Comparison of ENCODE assay signal across 8 cellular contexts in genomic region chr7:149713731-149714068, GRCh38. TPM values are rescaled to one million over a fixed set of nuclear protein-coding genes. Genes with fewer than 3 reads are reported as not detected.
DNase-seq lines count a peak whose midpoint lies in the region; ATAC-seq, FAIRE-seq and TF ChIP-seq lines count a peak whose summit lies in the region.

No MANE protein-coding gene starts in this region.

- peak overlapping the region; percentile 22 for H3K27ac Mint-ChIP-seq in activated T-cell treated with anti-CD3 and anti-CD28 coated beads, Interleukin-2, amount 50 U/mL, for 24 hours

- no peaks in the 10 kb centered on the region for H3K27me3 ChIP-seq in GM12878 (replicated peaks in 1 of 2; ENCODE audit: control insufficient read depth in 2 of 2, insufficient read depth in 2 of 2, low read length in 1 of 2)
- no peaks in the 10 kb centered on the region for H3K27me3 ChIP-seq in mesendoderm (ENCODE audit: insufficient read depth, low read length, poor library complexity)
- H3K27me3 ChIP-seq in suprapubic skin, result no peaks in the 10 kb centered on the region

- CTCF ChIA-PET in GM12878 (lab: Yijun Ruan, JAX), result interaction anchor here (2.9 kb wide), 1 partner anchor 28 kb away, joined by 10 read pairs; no protein-coding TSS in a partner anchor

- no peak overlapping the region for H2BK120ac ChIP-seq in mesendoderm (ENCODE audit: low read depth, low read length)

- ATAC-seq in GM12878, result no peak
- no peak for ATAC-seq in HG03354 (IDR thresholded peaks at IDR 0.05; ENCODE audit: poor library complexity, severe bottlenecking, unreplicated experiment)

- H3K23ac ChIP-seq in mesendoderm (ENCODE audit: low read length), result peak overlapping the region; percentile 94

- peaks cover 24% of the 10 kb centered on the region for H3K4me1 Mint-ChIP-seq in activated T-cell treated with anti-CD3 and anti-CD28 coated beads, Interleukin-2, amount 50 U/mL, for 24 hours (ENCODE audit: low read depth)

- H3K4me3 ChIP-seq in GM12878 (no peak overlapping the region), mesendoderm (ENCODE audit: low read length) (no peak overlapping the region), suprapubic skin (peak overlapping the region; percentile 63)

- H3K56ac ChIP-seq in mesendoderm (ENCODE audit: low read length), result peak overlapping the region; percentile 81

- H3K27me3 Mint-ChIP-seq in activated T-cell treated with anti-CD3 and anti-CD28 coated beads, Interleukin-2, amount 50 U/mL, for 24 hours, result no peaks in the 10 kb centered on the region

- H3K18ac ChIP-seq in mesendoderm (ENCODE audit: low read length), result no peak overlapping the region

- no peak overlapping the region for H2AK5ac ChIP-seq in mesendoderm (ENCODE audit: low read length)

- H3K9me3 ChIP-seq in GM12878 (replicated peaks; ENCODE audit: control insufficient read depth, insufficient read depth, low read length), result peaks cover 2% of the 10 kb centered on the region
- H3K9me3 ChIP-seq in suprapubic skin, result no peaks in the 10 kb centered on the region

- TF ChIP-seq CTCF in GM12878 (IDR thresholded peaks at IDR 0.05 in 2 of 3, conservative IDR thresholded peaks at IDR 0.05 in 1 of 3; ENCODE audit: control insufficient read depth in 2 of 3, extremely low read depth in 1 of 3, insufficient read depth in 1 of 3, low read depth in 3 of 3, low read length in 3 of 3) (no peak), suprapubic skin (IDR thresholded peaks at IDR 0.05) (no peak)

- H3K9me3 Mint-ChIP-seq in activated T-cell treated with anti-CD3 and anti-CD28 coated beads, Interleukin-2, amount 50 U/mL, for 24 hours, result peaks cover 20% of the 10 kb centered on the region

- no TSS peak for BruUV-seq in GM12878 (replicated peaks; lab: Mats Ljungman, UMichigan)

- RAD21 ChIA-PET in GM12878 (lab: Charles Lee; ENCODE audit: unreplicated experiment), result no interaction called here

- TF ChIP-seq EP300 in GM12878 (IDR thresholded peaks at IDR 0.05; ENCODE audit: borderline replicate concordance in 1 of 2, control insufficient read depth in 1 of 2, low read depth in 2 of 2, low read length in 2 of 2) (no peak), suprapubic skin (IDR thresholded peaks at IDR 0.05) (no peak)

- H2BK5ac ChIP-seq in mesendoderm (ENCODE audit: low read length), result no peak overlapping the region

- H3K4ac ChIP-seq in mesendoderm (ENCODE audit: low read depth, low read length), result no peak overlapping the region

- H3K4me1 ChIP-seq in GM12878 (ENCODE audit: control insufficient read depth, insufficient read depth, low read length) (peaks cover 9% of the 10 kb centered on the region), mesendoderm (ENCODE audit: control insufficient read depth, low read depth, low read length) (peaks cover 3% of the 10 kb centered on the region), suprapubic skin (peaks cover 30% of the 10 kb centered on the region)

- POLR2A ChIA-PET in GM12878 (lab: Charles Lee), result no interaction called here

- no peak overlapping the region for H2BK15ac ChIP-seq in mesendoderm (replicated peaks; ENCODE audit: low read depth)

- H4K8ac ChIP-seq in mesendoderm (ENCODE audit: low read depth, low read length), result no peak overlapping the region

- H3K27ac ChIP-seq in GM12878 (ENCODE audit: control insufficient read depth, insufficient read depth) (no peak overlapping the region), mesendoderm (ENCODE audit: low read depth, low read length) (no peak overlapping the region), suprapubic skin (no peak overlapping the region)

- TF ChIP-seq POLR2A in GM12878 (IDR thresholded peaks at IDR 0.05; ENCODE audit: low read depth, low read length) (no peak), suprapubic skin (IDR thresholded peaks at IDR 0.05) (no peak)

- SMC1A ChIA-PET in GM12878 (lab: Charles Lee; ENCODE audit: uncharacterized antibody, unreplicated experiment), result no interaction called here

- no peaks in the 10 kb centered on the region for H4K20me1 ChIP-seq in GM12878 (ENCODE audit: control insufficient read depth, insufficient read depth)

- H2AFZ ChIP-seq in GM12878 (ENCODE audit: control insufficient read depth, low read depth, low read length), result no peak overlapping the region

- intact Hi-C loops in GM12878 (cut with micrococcal nuclease; ENCODE audit: unreplicated experiment), result no loop called here

- H3K9ac ChIP-seq in GM12878 (ENCODE audit: control insufficient read depth, insufficient read depth, low read length) (no peak overlapping the region; the same call in 1 of the 2 replicates), mesendoderm (ENCODE audit: low read length) (peak overlapping the region; percentile 64)

- in situ Hi-C loops in GM12878 (cut with MboI), result no loop called here

- peaks cover 11% of the 10 kb centered on the region for H3K36me3 Mint-ChIP-seq in activated T-cell treated with anti-CD3 and anti-CD28 coated beads, Interleukin-2, amount 50 U/mL, for 24 hours (ENCODE audit: low read depth)

- peak overlapping the region; percentile 76 for H3K4me3 Mint-ChIP-seq in activated T-cell treated with anti-CD3 and anti-CD28 coated beads, Interleukin-2, amount 50 U/mL, for 24 hours

- DNase-seq in activated T-cell treated with anti-CD3 and anti-CD28 coated beads, Interleukin-2, amount 50 U/mL, for 24 hours, result no peak
- DNase-seq in activated T-cell treated with anti-CD3 and anti-CD28 coated beads for 4 hours (no peak), GM12878 (ENCODE audit: low read depth, low spot score) (no peak), mesendoderm (no peak), suprapubic skin (ENCODE audit: low spot score in 2 of 2) (peak in 1 of 2 donors; percentile 67), RKO (ENCODE audit: low spot score) (no peak)
- DNase-seq in activated effector memory CD4-positive, alpha-beta T cell treated with Interleukin-2 at 50 U/mL for 16 hours, result no peak

- FAIRE-seq in GM12878 (lab: Jason Lieb, UNC), result no peak

- H4K5ac ChIP-seq in mesendoderm (ENCODE audit: low read length), result no peak overlapping the region

- 92% methylated on average over 26 of the region's 26 CpGs for WGBS in GM12878 (ENCODE audit: insufficient coverage, insufficient replicate concordance, low lambda C conversion rate, missing lambda C conversion rate)
- WGBS in mesendoderm (ENCODE audit: extremely low coverage, insufficient coverage, low lambda C conversion rate), result no CpG with 5 or more reads among the region's 26 CpGs
- 64% methylated on average over 25 of the region's 26 CpGs for WGBS in suprapubic skin

- TF ChIP-seq RAD21 in GM12878 (IDR thresholded peaks at IDR 0.05; ENCODE audit: insufficient read depth, low read depth, low read length), result no peak

- H3K36me3 ChIP-seq in GM12878 (ENCODE audit: control insufficient read depth in 2 of 2, insufficient read depth in 2 of 2, low read length in 1 of 2) (no peaks in the 10 kb centered on the region), mesendoderm (ENCODE audit: control insufficient read depth, insufficient read depth, low read length) (no peaks in the 10 kb centered on the region), suprapubic skin (no peaks in the 10 kb centered on the region)

- H3K79me1 ChIP-seq in mesendoderm (ENCODE audit: low read length), result peaks cover 17% of the 10 kb centered on the region

- peaks cover 4% of the 10 kb centered on the region for H3K79me2 ChIP-seq in GM12878 (ENCODE audit: control insufficient read depth, insufficient read depth, low read length)
- no peaks in the 10 kb centered on the region for H3K79me2 ChIP-seq in mesendoderm (ENCODE audit: control insufficient read depth, insufficient read depth, low read length)

- H3K4me2 ChIP-seq in GM12878 (ENCODE audit: control insufficient read depth, insufficient read depth) (peak overlapping the region; percentile 92), mesendoderm (ENCODE audit: low read length) (no peak overlapping the region)

TF ChIP-seq in GM12878, 131 proteins besides CTCF, POLR2A, EP300 and RAD21 (continues in another document):
- TF ChIP-seq, protein P1, sequence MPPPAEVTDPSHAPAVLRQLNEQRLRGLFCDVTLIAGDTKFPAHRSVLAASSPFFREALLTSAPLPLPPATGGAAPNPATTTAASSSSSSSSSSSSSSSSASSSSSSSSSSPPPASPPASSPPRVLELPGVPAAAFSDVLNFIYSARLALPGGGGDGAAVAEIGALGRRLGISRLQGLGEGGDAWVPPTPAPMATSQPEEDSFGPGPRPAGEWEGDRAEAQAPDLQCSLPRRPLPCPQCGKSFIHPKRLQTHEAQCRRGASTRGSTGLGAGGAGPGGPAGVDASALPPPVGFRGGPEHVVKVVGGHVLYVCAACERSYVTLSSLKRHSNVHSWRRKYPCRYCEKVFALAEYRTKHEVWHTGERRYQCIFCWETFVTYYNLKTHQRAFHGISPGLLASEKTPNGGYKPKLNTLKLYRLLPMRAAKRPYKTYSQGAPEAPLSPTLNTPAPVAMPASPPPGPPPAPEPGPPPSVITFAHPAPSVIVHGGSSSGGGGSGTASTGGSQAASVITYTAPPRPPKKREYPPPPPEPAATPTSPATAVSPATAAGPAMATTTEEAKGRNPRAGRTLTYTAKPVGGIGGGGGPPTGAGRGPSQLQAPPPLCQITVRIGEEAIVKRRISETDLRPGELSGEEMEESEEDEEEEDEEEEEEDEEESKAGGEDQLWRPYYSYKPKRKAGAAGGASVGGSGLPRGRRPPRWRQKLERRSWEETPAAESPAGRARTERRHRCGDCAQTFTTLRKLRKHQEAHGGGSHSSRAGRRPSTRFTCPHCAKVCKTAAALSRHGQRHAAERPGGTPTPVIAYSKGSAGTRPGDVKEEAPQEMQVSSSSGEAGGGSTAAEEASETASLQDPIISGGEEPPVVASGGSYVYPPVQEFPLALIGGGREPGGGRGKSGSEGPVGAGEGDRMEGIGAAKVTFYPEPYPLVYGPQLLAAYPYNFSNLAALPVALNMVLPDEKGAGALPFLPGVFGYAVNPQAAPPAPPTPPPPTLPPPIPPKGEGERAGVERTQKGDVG (CRISPR knock-in tag; IDR thresholded peaks at IDR 0.05), result no peak

RNA-seq across cellular contexts. Expression of gene ZNF467, which starts 59.7 kb away (rescaled TPM):
- total RNA-seq in GM12878 (2013; cell fraction: nucleolus; rRNA removed), result 0.77 and 0.93 TPM in 2 replicates
- total RNA-seq in GM12878 (2014; rRNA removed) (not detected in 2 replicates), GM12878 (2014; rRNA removed; fragmentation: Illumina TruSeq; extraction: Trizol) (not detected in 2 replicates), GM12878 (2021) (not detected in 2 replicates), suprapubic skin (10 to 100 TPM in 1 of 4 donors, 1 to 10 TPM in 3; 2.9 to 10.8 (median 4.6) TPM)
- polyA plus RNA-seq in GM12878 (2011; ENCODE audit: low read depth), result not detected
- polyA plus RNA-seq in GM12878 (2011; rRNA removed) (not detected in 2 replicates), GM12878 (2014; fragmentation: Illumina TruSeq; extraction: Trizol) (not detected in 2 replicates), GM12878 (2014; fragmentation: Nextera tagmentation; extraction: Ambion mirVana) (not detected), GM12878 (2014; rRNA removed) (0.04 TPM in 1 of 2 replicates, not detected in the other), GM12878 (2016; fragmentation: Nextera tagmentation; extraction: Ambion mirVana) (not detected)
- polyA plus RNA-seq in GM12878 (2011; cell fraction: cytosol; rRNA removed), result 0.07 TPM in 1 of 2 replicates, not detected in the other
- polyA plus RNA-seq in GM12878 (2011; cell fraction: nucleus; rRNA removed), result 0.35 and 0.45 TPM in 2 replicates
- polyA plus RNA-seq in GM12878 (2012), result 0.19 and 0.34 TPM in 2 replicates
- polyA minus RNA-seq in GM12878 (2011; rRNA and poly(A)+ RNA removed), result 0.05 TPM in 1 of 2 replicates, not detected in the other
- not detected in 2 replicates for polyA minus RNA-seq in GM12878 (2011; cell fraction: cytosol; rRNA and poly(A)+ RNA removed)
- not detected in 2 replicates for polyA minus RNA-seq in GM12878 (2011; cell fraction: nucleus; rRNA and poly(A)+ RNA removed)
- polyA plus RNA-seq in mesendoderm (2013, experiment 1 of 2), result 0.04 TPM
- 0.08 TPM for polyA plus RNA-seq in mesendoderm (2013, experiment 2 of 2)
